10 cellular contexts compared by ENCODE assay signal in genomic region chr3:157282261-157283191, GRCh38.
DNase-seq lines count a peak whose midpoint lies in the region; ATAC-seq and TF ChIP-seq lines count a peak whose summit lies in the region.
"Had no signal": no experiment of that assay in that cellular context is flagged by ENCODE, and none has a peak within 500 bp of the region (broad histone marks: within the 10 kb centered on the region; RNA-seq: fewer than 3 reads in every experiment).

No MANE protein-coding gene starts in this region.

- H3K27ac Mint-ChIP-seq in CD8-positive, alpha-beta T cell, result no peak overlapping the region

- no peaks in the 10 kb centered on the region for H3K36me3 ChIP-seq in CD8-positive, alpha-beta T cell (ENCODE audit: insufficient read depth, low read length)

- no peak for ATAC-seq in CD8-positive, alpha-beta T cell

- no peak for TF ChIP-seq CTCF in fibroblast of the aortic adventitia (IDR thresholded peaks at IDR 0.05; ENCODE audit: insufficient read depth, low read length)
- no peak for TF ChIP-seq CTCF in CD8-positive, alpha-beta T cell (IDR thresholded peaks at IDR 0.05)

- H3K4me1 Mint-ChIP-seq in CD8-positive, alpha-beta T cell (ENCODE audit: low read depth), result no peaks in the 10 kb centered on the region

- no peaks in the 10 kb centered on the region for H3K9me3 ChIP-seq in CD8-positive, alpha-beta T cell (ENCODE audit: low read length)

- H3K27me3 Mint-ChIP-seq in CD8-positive, alpha-beta T cell (ENCODE audit: low read depth), result no peaks in the 10 kb centered on the region

- H3K27ac ChIP-seq in CD8-positive, alpha-beta T cell (ENCODE audit: low read depth, low read length), result no peak overlapping the region

- intact Hi-C loops in posterior vena cava (cut with DNase I), result no loop called here
- intact Hi-C loops in CD8-positive, alpha-beta T cell (cut with DNase I, micrococcal nuclease), result no loop called here

- no peaks in the 10 kb centered on the region for H3K27me3 ChIP-seq in CD8-positive, alpha-beta T cell (ENCODE audit: insufficient read depth, low read length)

- no peaks in the 10 kb centered on the region for H3K4me1 ChIP-seq in CD8-positive, alpha-beta T cell (ENCODE audit: insufficient read depth, low read length)

- no peaks in the 10 kb centered on the region for H3K36me3 Mint-ChIP-seq in CD8-positive, alpha-beta T cell

- peak; percentile 93 for DNase-seq in ELR (ENCODE audit: low read depth)
- DNase-seq in SK-MEL-5 (ENCODE audit: low read depth, low spot score), result peak; percentile 88
- peak; percentile 100 for DNase-seq in fibroblast of the aortic adventitia (ENCODE audit: low read depth)
- DNase-seq in posterior vena cava (ENCODE audit: low spot score), result peak; percentile 85
- DNase-seq in RKO (ENCODE audit: low spot score), result no peak
- no peak for DNase-seq in T1000 (lab: John Stamatoyannopoulos, UW)
- no peak for DNase-seq in CD8-positive, alpha-beta T cell
- no peak for DNase-seq in NCI-H526 (lab: John Stamatoyannopoulos, UW)
- DNase-seq: activated CD4-positive, CD25-positive, alpha-beta regulatory T cell; anterior cingulate cortex had no signal

- CTCF ChIA-PET in CD8-positive, alpha-beta T cell (lab: Charles Lee), result interaction anchor here (1.3 kb wide), 1 partner anchor 42 kb away, joined by 3 read pairs; no protein-coding TSS in a partner anchor

- POLR2A ChIA-PET in CD8-positive, alpha-beta T cell (lab: Charles Lee), result no interaction called here

- H3K4me3 Mint-ChIP-seq in CD8-positive, alpha-beta T cell, result no peak overlapping the region

- no peaks in the 10 kb centered on the region for H3K9me3 Mint-ChIP-seq in CD8-positive, alpha-beta T cell

- H3K4me3 ChIP-seq in fibroblast of the aortic adventitia (ENCODE audit: low read depth, low read length), result no peak overlapping the region
- no peak overlapping the region for H3K4me3 ChIP-seq in CD8-positive, alpha-beta T cell (ENCODE audit: low read depth, low read length)

- in situ Hi-C loops in SK-MEL-5 (cut with HindIII; ENCODE audit: low pct_unique_long_range_greater_than_20kb, low sequenced_read_pairs), result no loop called here

Comparison
In these comparisons a context has a peak if more than half of its experiments do, and no peak if none do; other contexts are left out.
1. DNase-seq: peak in ELR (single experiment), SK-MEL-5 (single experiment), fibroblast of the aortic adventitia (single experiment) and posterior vena cava (single experiment); none in RKO (single experiment), T1000 (single experiment), CD8-positive, alpha-beta T cell (0 of 7) and NCI-H526 (0 of 2).